ENCODE assay signal across 15 cellular contexts in the genomic region with DNA sequence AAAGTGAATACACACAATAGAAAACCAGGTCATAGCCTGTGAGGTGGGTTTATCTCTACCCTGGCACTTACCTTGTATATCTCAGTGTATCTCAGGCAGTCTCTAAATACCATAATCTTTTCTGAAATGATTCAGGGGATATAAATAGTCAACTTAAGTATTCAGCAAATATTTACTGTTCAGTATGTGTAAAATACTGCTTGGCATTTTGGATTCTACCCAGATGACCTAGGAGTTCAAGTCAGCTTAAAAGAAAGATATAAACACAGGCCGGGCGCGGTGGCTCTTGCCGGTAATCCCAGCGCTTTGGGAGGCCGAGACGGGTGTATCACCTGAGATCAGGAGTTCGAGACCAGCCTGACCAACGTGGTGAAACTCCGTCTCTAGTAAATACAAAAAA. TPM values are rescaled to one million over a fixed set of nuclear protein-coding genes. Genes with fewer than 3 reads are reported as not detected.
DNase-seq lines count a peak whose midpoint lies in the region; ATAC-seq, FAIRE-seq and TF ChIP-seq lines count a peak whose summit lies in the region.
"Had no signal": no experiment of that assay in that cellular context is flagged by ENCODE, and none has a peak within 500 bp of the region (broad histone marks: within the 10 kb centered on the region; RNA-seq: fewer than 3 reads in every experiment).

No MANE protein-coding gene starts in this region.

- no peak overlapping the region for H3K4me2 ChIP-seq in endothelial cell of umbilical vein (ENCODE audit: insufficient read depth, low read length)
- H3K4me2 ChIP-seq: neural progenitor cell had no signal

- CTCF ChIA-PET in endothelial cell of umbilical vein (lab: Charles Lee) = interaction anchor here (0.9 to 3.7 kb wide), 6 partner anchors 9 to 162 kb away, joined by 3 to 29 read pairs (median 4); no protein-coding TSS in a partner anchor

- H3K27ac ChIP-seq in C4-2B (peak overlapping the region; percentile 43), endothelial cell of umbilical vein (ENCODE audit: insufficient read depth, low read depth, low read length) (no peak overlapping the region), pancreas (peak overlapping the region in 2 of 4 donors; percentile 51 to 67)
- H3K27ac ChIP-seq: neural progenitor cell, right lobe of liver had no signal

- peak; percentile 74 to 84 (median 82) for ATAC-seq in pancreas
- no peak for ATAC-seq in HG03045 (IDR thresholded peaks at IDR 0.05; ENCODE audit: unreplicated experiment)
- ATAC-seq in HG02840 (IDR thresholded peaks at IDR 0.05; ENCODE audit: low FRiP score, unreplicated experiment) = no peak
- ATAC-seq: HepG2 had no signal

- no peaks in the 10 kb centered on the region for H3K9me1 ChIP-seq in endothelial cell of umbilical vein (replicated peaks; ENCODE audit: control insufficient read depth, extremely low read depth, insufficient read depth, low read length)

- TF ChIP-seq CTCF in C4-2B (conservative IDR thresholded peaks at IDR 0.05) (no peak), endothelial cell of umbilical vein (IDR thresholded peaks at IDR 0.05; ENCODE audit: extremely low read depth in 1 of 2, insufficient read depth in 1 of 2, low read depth in 1 of 2, low read length in 2 of 2) (no peak), pancreas (IDR thresholded peaks at IDR 0.05) (no peak)

- no peak overlapping the region for H2AFZ ChIP-seq in endothelial cell of umbilical vein (ENCODE audit: low read depth, low read length)
- H2AFZ ChIP-seq: neural progenitor cell had no signal

- DNase-seq in NCI-H2029 treated with DMSO at 0.1 percent for 48 hours (lab: John Stamatoyannopoulos, UW) (peak; percentile 45), endothelial cell of umbilical vein (ENCODE audit: low read depth, low spot score) (peak; percentile 44), pancreas (peak in 5 of 6 donors; percentile 55 to 68 (median 66)), iPS-NIHi7 (ENCODE audit: extremely low spot score) (no peak), mucosa of gallbladder (ENCODE audit: low spot score) (no peak)
- DNase-seq: caudate nucleus; effector CD8-positive, alpha-beta T cell; mesendoderm; right lobe of liver; SIG-M5 had no signal

- no peaks in the 10 kb centered on the region for H3K79me2 ChIP-seq in endothelial cell of umbilical vein (ENCODE audit: control insufficient read depth, insufficient read depth, low read length)

- intact Hi-C loops in endothelial cell of umbilical vein (cut with micrococcal nuclease) = no loop called here
- intact Hi-C loops in pancreas (cut with DNase I) = no loop called here

- POLR2A ChIA-PET in endothelial cell of umbilical vein (lab: Charles Lee) = no interaction called here

- 37 to 43% methylated on average over 10 of the region's 10 CpGs for WGBS in pancreas, 2 donors

- H3K9ac ChIP-seq in endothelial cell of umbilical vein (replicated peaks; ENCODE audit: extremely low read depth, insufficient read depth, low read length) = no peak overlapping the region
- H3K9ac ChIP-seq: neural progenitor cell had no signal

- no peaks in the 10 kb centered on the region for H4K20me1 ChIP-seq in endothelial cell of umbilical vein (replicated peaks; ENCODE audit: control insufficient read depth, extremely low read depth, insufficient read depth, low read length)

- dilution Hi-C loops in endothelial cell of umbilical vein (cut with MboI; ENCODE audit: extremely low pct_ligation_motif_present, low sequenced_read_pairs) = no loop called here

- no peaks in the 10 kb centered on the region for H3K36me3 ChIP-seq in endothelial cell of umbilical vein (ENCODE audit: control insufficient read depth in 2 of 2, extremely low read depth in 1 of 2, insufficient read depth in 2 of 2, low read length in 2 of 2)
- H3K36me3 ChIP-seq in pancreas = no peaks in the 10 kb centered on the region
- H3K36me3 ChIP-seq: neural progenitor cell had no signal

- TF ChIP-seq POLR2A in endothelial cell of umbilical vein (IDR thresholded peaks at IDR 0.05; ENCODE audit: low read depth, low read length) = no peak

- H3K4me3 ChIP-seq in endothelial cell of umbilical vein (replicated peaks in 1 of 3; ENCODE audit: insufficient read depth in 1 of 3, low read depth in 1 of 3, low read length in 3 of 3) (no peak overlapping the region), pancreas (no peak overlapping the region)
- H3K4me3 ChIP-seq: neural progenitor cell, right lobe of liver had no signal

- H3K4me1 ChIP-seq in endothelial cell of umbilical vein (ENCODE audit: control insufficient read depth, extremely low read depth, insufficient read depth, low read length) = peaks cover 37% of the 10 kb centered on the region
- H3K4me1 ChIP-seq in pancreas = peaks cover 0 to 12% (median 0%) of the 10 kb centered on the region in 3 donors

- FAIRE-seq in endothelial cell of umbilical vein (lab: Jason Lieb, UNC) (no peak), pancreas (lab: Jason Lieb, UNC) (no peak)
- FAIRE-seq: HepG2 had no signal

- no peaks in the 10 kb centered on the region for H3K27me3 ChIP-seq in endothelial cell of umbilical vein (ENCODE audit: control insufficient read depth in 2 of 2, insufficient read depth in 2 of 2, low read length in 2 of 2)
- no peaks in the 10 kb centered on the region for H3K27me3 ChIP-seq in pancreas
- H3K27me3 ChIP-seq: neural progenitor cell, right lobe of liver had no signal

- no TSS peak for BruUV-seq in endothelial cell of umbilical vein (replicated peaks; lab: Mats Ljungman, UMichigan)

- H3K9me3 ChIP-seq in endothelial cell of umbilical vein (replicated peaks; ENCODE audit: control insufficient read depth, insufficient read depth, low read length) (no peaks in the 10 kb centered on the region), pancreas (no peaks in the 10 kb centered on the region)
- H3K9me3 ChIP-seq: right lobe of liver had no signal

TF ChIP-seq in endothelial cell of umbilical vein, 7 proteins besides CTCF, POLR2A, EP300 and RAD21:
- no peak for TF ChIP-seq JUN (IDR thresholded peaks at IDR 0.05; ENCODE audit: borderline replicate concordance, insufficient read depth, insufficient read length, low read depth)
- no peak for TF ChIP-seq GATA2 (IDR thresholded peaks at IDR 0.05; ENCODE audit: insufficient read depth, insufficient read length, low read depth, low read length)
- no peak for TF ChIP-seq POLR2AphosphoS5 (IDR thresholded peaks at IDR 0.05; ENCODE audit: insufficient read depth, low read depth, low read length)

RNA-seq across cellular contexts. Expression of a gene that starts 23.8 kb away (rescaled TPM):
- 0.85 and 1.1 TPM in 2 replicates for total RNA-seq in endothelial cell of umbilical vein
- 0.37 and 0.70 TPM in 2 replicates for polyA plus RNA-seq in endothelial cell of umbilical vein
- polyA plus RNA-seq in endothelial cell of umbilical vein (2011; cell fraction: cytosol; rRNA removed) = 0.52 and 0.68 TPM in 2 replicates
- polyA plus RNA-seq in endothelial cell of umbilical vein (2011; cell fraction: nucleus; rRNA removed) = 1.9 and 2.0 TPM in 2 replicates
- 0.46 and 1.1 TPM in 2 replicates for polyA plus RNA-seq in endothelial cell of umbilical vein (2012)
- 1.5 and 3.2 TPM in 2 replicates for polyA minus RNA-seq in endothelial cell of umbilical vein
- 3.3 TPM for polyA minus RNA-seq in endothelial cell of umbilical vein (2011; cell fraction: cytosol; rRNA and poly(A)+ RNA removed)
- polyA minus RNA-seq in endothelial cell of umbilical vein (2011; cell fraction: nucleus; rRNA and poly(A)+ RNA removed) = 1.1 and 2.2 TPM in 2 replicates
- 1 to 10 TPM; 1.1 to 5.3 (median 2.2) TPM for total RNA-seq in pancreas
- polyA plus RNA-seq in pancreas = 1 to 10 TPM in 1 of 2 donors, under 1 TPM in 1; 0.95 to 2.4 TPM
- total RNA-seq in mucosa of gallbladder = 7.2 TPM

Comparison
In these comparisons a context has a peak if more than half of its experiments do, and no peak if none do; other contexts are left out.
1. DNase-seq: peak in NCI-H2029 treated with DMSO at 0.1 percent for 48 hours (single experiment), endothelial cell of umbilical vein (single experiment) and pancreas (5 of 6); none in iPS-NIHi7 (single experiment) and mucosa of gallbladder (single experiment).
2. ATAC-seq: peak in pancreas (4 of 4); none in HG03045 (single experiment) and HG02840 (single experiment).